In the genomic region with DNA sequence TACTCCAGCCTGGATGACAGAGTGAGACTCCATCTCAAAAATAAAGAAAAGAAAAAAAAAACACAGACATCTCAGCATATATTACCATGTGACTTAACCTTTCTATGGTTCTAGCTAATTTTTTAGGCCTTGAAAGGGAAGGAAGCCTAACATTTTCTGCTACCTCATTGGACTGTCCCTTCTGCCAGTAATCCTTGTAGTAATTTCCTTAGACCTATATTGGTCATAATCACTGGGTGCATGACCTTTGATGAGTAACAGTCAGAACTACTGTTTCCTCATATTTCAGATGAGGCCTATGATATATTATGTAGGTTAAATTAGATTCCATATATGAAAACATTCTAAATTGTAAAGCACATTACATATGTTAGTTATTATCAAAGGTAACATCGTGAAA, we compare ENCODE assay signal across 12 cellular contexts. TPM values are rescaled to one million over a fixed set of nuclear protein-coding genes. Genes with fewer than 3 reads are reported as not detected.
DNase-seq lines count a peak whose midpoint lies in the region; ATAC-seq and TF ChIP-seq lines count a peak whose summit lies in the region.
"Had no signal": no experiment of that assay in that cellular context is flagged by ENCODE, and none has a peak within 500 bp of the region (broad histone marks: within the 10 kb centered on the region; RNA-seq: fewer than 3 reads in every experiment).

No MANE protein-coding gene starts in this region.

- H3K27me3 ChIP-seq in RWPE2 (ENCODE audit: insufficient read depth, poor library complexity, severe bottlenecking) (no peaks in the 10 kb centered on the region), mesendoderm (ENCODE audit: insufficient read depth, low read length, poor library complexity) (no peaks in the 10 kb centered on the region), SK-N-SH (ENCODE audit: insufficient read depth) (no peaks in the 10 kb centered on the region)
- H3K27me3 ChIP-seq: thyroid gland had no signal

- H3K56ac ChIP-seq in mesendoderm (ENCODE audit: low read length) = no peak overlapping the region

- no peak overlapping the region for H3K18ac ChIP-seq in mesendoderm (ENCODE audit: low read length)

- H2AK5ac ChIP-seq in mesendoderm (ENCODE audit: low read length) = no peak overlapping the region

- CTCF ChIA-PET in HEK293 (lab: Yijun Ruan, JAX) = interaction anchor here (0.7 to 2.0 kb wide), 5 partner anchors 9 to 107 kb away, joined by 3 to 5 read pairs (median 4); no protein-coding TSS in a partner anchor
- CTCF ChIA-PET in SK-N-SH (lab: Yijun Ruan, JAX) = interaction anchor here (0.9 to 2.0 kb wide), 3 partner anchors 9 to 35 kb away, joined by 3 to 6 read pairs (median 4); no protein-coding TSS in a partner anchor

- WGBS in mesendoderm (ENCODE audit: extremely low coverage, insufficient coverage, low lambda C conversion rate) = no CpG with 5 or more reads among the region's 1 CpG
- 52% methylated on average over 1 of the region's 1 CpG for WGBS in SK-N-SH (ENCODE audit: low lambda C conversion rate)

- POLR2A ChIA-PET in HEK293 (lab: Yijun Ruan, JAX) (no interaction called here), SK-N-SH (lab: Yijun Ruan, JAX) (no interaction called here)

- no peak for TF ChIP-seq CTCF in HEK293 (tag by site-specific recombination; IDR thresholded peaks at IDR 0.05)
- TF ChIP-seq CTCF in RWPE2 (IDR thresholded peaks at IDR 0.05; ENCODE audit: poor library complexity, severe bottlenecking) = no peak
- TF ChIP-seq CTCF in SK-N-SH (IDR thresholded peaks at IDR 0.05) = no peak

- H3K4me2 ChIP-seq in mesendoderm (ENCODE audit: low read length) = no peak overlapping the region
- H3K4me2 ChIP-seq in SK-N-SH = no peak overlapping the region

- H3K4me3 ChIP-seq in HEK293 (ENCODE audit: low read depth, low read length) (no peak overlapping the region), RWPE2 (ENCODE audit: severe bottlenecking) (no peak overlapping the region), mesendoderm (ENCODE audit: low read length) (no peak overlapping the region), SK-N-SH (ENCODE audit: low read depth in 2 of 2, low read length in 1 of 2) (no peak overlapping the region)
- H3K4me3 ChIP-seq: thyroid gland had no signal

- H3K9me2 ChIP-seq in SK-N-SH = no peaks in the 10 kb centered on the region

- H3K27ac ChIP-seq in HEK293 (ENCODE audit: extremely low read depth, low read depth, low read length) = no peak overlapping the region
- no peak overlapping the region for H3K27ac ChIP-seq in RWPE2 (ENCODE audit: poor library complexity, severe bottlenecking)
- H3K27ac ChIP-seq in mesendoderm (ENCODE audit: low read depth, low read length) = no peak overlapping the region
- H3K27ac ChIP-seq in SK-N-SH (ENCODE audit: low read depth in 2 of 2, low read length in 1 of 2) = peak overlapping the region in 1 of 2 experiments; percentile 8; a peak in 1 of 4 replicates
- H3K27ac ChIP-seq: thyroid gland had no signal

- peaks cover 58% of the 10 kb centered on the region for H4K20me1 ChIP-seq in SK-N-SH (ENCODE audit: insufficient read depth)

- H3K79me1 ChIP-seq in mesendoderm (ENCODE audit: low read length) = no peaks in the 10 kb centered on the region

- ATAC-seq in GM18502 (IDR thresholded peaks at IDR 0.05; ENCODE audit: poor library complexity, unreplicated experiment) = peak; percentile 64
- ATAC-seq in RWPE2 (ENCODE audit: low read depth) = peak; percentile 71; the same call in 2 of the 3 replicates
- ATAC-seq in HG02840 (IDR thresholded peaks at IDR 0.05; ENCODE audit: low FRiP score, unreplicated experiment) = no peak

- TF ChIP-seq EP300 in SK-N-SH (IDR thresholded peaks at IDR 0.05; ENCODE audit: borderline replicate concordance in 1 of 2, low read depth in 1 of 2, low read length in 1 of 2) = no peak

- no peak for DNase-seq in RWPE2 (ENCODE audit: low spot score)
- peak; percentile 35 for DNase-seq in kidney tubule cell (ENCODE audit: low spot score)
- DNase-seq in mesendoderm = no peak
- no peak for DNase-seq in islet precursor cell
- no peak for DNase-seq in SK-N-SH
- DNase-seq: Karpas-422, NCI-H82, nucleus accumbens, thyroid gland had no signal

- H3K4me1 ChIP-seq in HEK293 (ENCODE audit: control insufficient read depth, insufficient read depth, low read length) (no peaks in the 10 kb centered on the region), RWPE2 (ENCODE audit: insufficient read depth, poor library complexity, severe bottlenecking) (peaks cover 3% of the 10 kb centered on the region), mesendoderm (ENCODE audit: control insufficient read depth, low read depth, low read length) (no peaks in the 10 kb centered on the region), SK-N-SH (ENCODE audit: control insufficient read depth in 1 of 2, insufficient read depth in 2 of 2, low read depth in 1 of 2, low read length in 1 of 2) (0 out of 4 replicates have a peak, but pooled peaks cover 0 to 3% of the 10 kb centered on the region in 2 experiments)
- H3K4me1 ChIP-seq: thyroid gland had no signal

- peaks cover 7% of the 10 kb centered on the region for H3K79me2 ChIP-seq in mesendoderm (ENCODE audit: control insufficient read depth, insufficient read depth, low read length)
- peaks cover 90% of the 10 kb centered on the region for H3K79me2 ChIP-seq in SK-N-SH (ENCODE audit: insufficient read depth)

- no peak overlapping the region for H4K5ac ChIP-seq in mesendoderm (ENCODE audit: low read length)

- no peak overlapping the region for H2BK5ac ChIP-seq in mesendoderm (ENCODE audit: low read length)

- no peak overlapping the region for H2AFZ ChIP-seq in SK-N-SH (ENCODE audit: low read depth)

- no peak overlapping the region for H2BK15ac ChIP-seq in mesendoderm (replicated peaks; ENCODE audit: low read depth)

- H3K36me3 ChIP-seq in HEK293 (ENCODE audit: control insufficient read depth in 2 of 2, insufficient read depth in 1 of 2, low read length in 2 of 2) = peaks cover 0 to 3% of the 10 kb centered on the region in 2 experiments; a peak in 1 of 3 replicates
- H3K36me3 ChIP-seq in RWPE2 (ENCODE audit: low read depth) = no peaks in the 10 kb centered on the region
- no peaks in the 10 kb centered on the region for H3K36me3 ChIP-seq in mesendoderm (ENCODE audit: control insufficient read depth, insufficient read depth, low read length)
- H3K36me3 ChIP-seq in SK-N-SH (replicated peaks in 1 of 2; ENCODE audit: control insufficient read depth in 1 of 2, insufficient read depth in 2 of 2, low read length in 1 of 2) = no peaks in the 10 kb centered on the region
- H3K36me3 ChIP-seq: thyroid gland had no signal

- H3K9me3 ChIP-seq in HEK293 (ENCODE audit: control insufficient read depth, insufficient read depth, low read depth, low read length) (no peaks in the 10 kb centered on the region), RWPE2 (ENCODE audit: severe bottlenecking) (no peaks in the 10 kb centered on the region), SK-N-SH (no peaks in the 10 kb centered on the region)
- H3K9me3 ChIP-seq: thyroid gland had no signal

- no peak overlapping the region for H3K23ac ChIP-seq in mesendoderm (ENCODE audit: low read length)

- no peaks in the 10 kb centered on the region for H3F3A ChIP-seq in SK-N-SH (replicated peaks; ENCODE audit: insufficient read depth)

- no peak overlapping the region for H2BK120ac ChIP-seq in mesendoderm (ENCODE audit: low read depth, low read length)

- H4K8ac ChIP-seq in mesendoderm (ENCODE audit: low read depth, low read length) = no peak overlapping the region

- H3K9ac ChIP-seq in mesendoderm (ENCODE audit: low read length) (no peak overlapping the region), SK-N-SH (no peak overlapping the region)

- H3K4ac ChIP-seq in mesendoderm (ENCODE audit: low read depth, low read length) = no peak overlapping the region

- TF ChIP-seq RAD21 in SK-N-SH (IDR thresholded peaks at IDR 0.05; ENCODE audit: low read length) = no peak

TF ChIP-seq in HEK293, 187 proteins besides CTCF, POLR2A, EP300 and RAD21:
- TF ChIP-seq, protein P1, sequence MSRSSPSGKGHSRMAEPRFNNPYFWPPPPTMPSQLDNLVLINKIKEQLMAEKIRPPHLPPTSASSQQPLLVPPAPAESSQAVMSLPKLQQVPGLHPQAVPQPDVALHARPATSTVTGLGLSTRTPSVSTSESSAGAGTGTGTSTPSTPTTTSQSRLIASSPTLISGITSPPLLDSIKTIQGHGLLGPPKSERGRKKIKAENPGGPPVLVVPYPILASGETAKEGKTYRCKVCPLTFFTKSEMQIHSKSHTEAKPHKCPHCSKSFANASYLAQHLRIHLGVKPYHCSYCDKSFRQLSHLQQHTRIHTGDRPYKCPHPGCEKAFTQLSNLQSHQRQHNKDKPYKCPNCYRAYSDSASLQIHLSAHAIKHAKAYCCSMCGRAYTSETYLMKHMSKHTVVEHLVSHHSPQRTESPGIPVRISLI (tag by site-specific recombination; IDR thresholded peaks at IDR 0.05) = 0 out of 2 replicates have a peak, but pooled peaks have one; percentile 8
- TF ChIP-seq ZNF473 (tag by site-specific recombination; IDR thresholded peaks at IDR 0.05) (no peak), ZXDB (tag by site-specific recombination; IDR thresholded peaks at IDR 0.05) (no peak), ZNF596 (tag by site-specific recombination; IDR thresholded peaks at IDR 0.05) (no peak), ZNF600 (tag by site-specific recombination; IDR thresholded peaks at IDR 0.05) (peak; percentile 16; the same call in 1 of the 2 replicates)
TF ChIP-seq in HEK293: peak in this region for 2.

TF ChIP-seq in SK-N-SH, 30 proteins besides CTCF, POLR2A, EP300 and RAD21:
- no peak for TF ChIP-seq IRF3 (IDR thresholded peaks at IDR 0.05; ENCODE audit: low read depth, low read length)
- TF ChIP-seq FOXM1 (IDR thresholded peaks at IDR 0.05; ENCODE audit: low read depth) = no peak
- TF ChIP-seq FOSL2 (IDR thresholded peaks at IDR 0.05; ENCODE audit: borderline replicate concordance, low read depth) = no peak
- TF ChIP-seq NFIC (IDR thresholded peaks at IDR 0.05; ENCODE audit: borderline replicate concordance) = no peak
- TF ChIP-seq POLR2AphosphoS5 (IDR thresholded peaks at IDR 0.05; ENCODE audit: low read depth, low read length) = no peak

RNA-seq across cellular contexts. Expression of gene XIAP, which starts 9.6 kb away (rescaled TPM):
- 19.6 TPM for polyA plus RNA-seq in mesendoderm (2013, experiment 1 of 2)
- polyA plus RNA-seq in mesendoderm (2013, experiment 2 of 2) = 22.1 TPM
- 8.0 and 9.1 TPM in 2 replicates for polyA plus RNA-seq in SK-N-SH (2012; rRNA removed)
- polyA plus RNA-seq in SK-N-SH (2012; cell fraction: cytosol; rRNA removed) = 10.7 and 12.1 TPM in 2 replicates
- polyA plus RNA-seq in SK-N-SH (2012; cell fraction: nucleus; rRNA removed) = 8.1 and 9.3 TPM in 2 replicates
